In genomic region chr2:30580394-30580793, GRCh38 we compare ENCODE assay signal across 18 cellular contexts.
A peak's percentile ranks its signal among the peaks of the same experiment; 100 is the strongest.
DNase-seq lines count a peak whose midpoint lies in the region; ATAC-seq, FAIRE-seq and TF ChIP-seq lines count a peak whose summit lies in the region.
"Had no signal": no experiment of that assay in that cellular context is flagged by ENCODE, and none has a peak within 500 bp of the region (broad histone marks: within the 10 kb centered on the region; RNA-seq: fewer than 3 reads in every experiment).

No MANE protein-coding gene starts in this region.

- no peak overlapping the region for H3K9ac ChIP-seq in GM12878 (ENCODE audit: control insufficient read depth, insufficient read depth, low read length)

- TF ChIP-seq POLR2A in GM12878 (IDR thresholded peaks at IDR 0.05; ENCODE audit: low read depth, low read length) (no peak), gastrocnemius medialis (IDR thresholded peaks at IDR 0.05) (no peak)

- TF ChIP-seq RAD21 in GM12878 (IDR thresholded peaks at IDR 0.05; ENCODE audit: insufficient read depth, low read depth, low read length) = no peak

- DNase-seq in activated naive CD8-positive, alpha-beta T cell treated with anti-CD3 and anti-CD28 coated beads for 36 hours = no peak
- DNase-seq in activated naive CD8-positive, alpha-beta T cell treated with anti-CD3 and anti-CD28 coated beads, Interleukin-2, amount 50 U/mL, for 24 hours = no peak
- DNase-seq in OCI-M1 (lab: John Stamatoyannopoulos, UW) = peak; percentile 17
- no peak for DNase-seq in GM12878 (ENCODE audit: low read depth, low spot score)
- DNase-seq in gastrocnemius medialis = no peak
- no peak for DNase-seq in iPS-NIHi11 (ENCODE audit: low spot score)
- DNase-seq: AML-193; CD4-positive, CD25-positive, alpha-beta regulatory T cell; KG1; NCI-H1105 treated with DMSO at 0.1 percent for 48 hours; NCI-H187 treated with DMSO at 0.1 percent for 48 hours; NCI-H774; SJCRH30 had no signal

- SMC1A ChIA-PET in GM12878 (lab: Charles Lee; ENCODE audit: uncharacterized antibody, unreplicated experiment) = interaction anchor here (1.1 to 1.5 kb wide), 4 partner anchors 8 to 416 kb away, joined by 3 to 7 read pairs (median 3); no protein-coding TSS in a partner anchor

- in situ Hi-C loops in GM12878 (cut with MboI) = no loop called here
- in situ Hi-C loops in gastrocnemius medialis (cut with MboI; ENCODE audit: low sequenced_read_pairs in 4 of 4) = no loop called here

- H3K4me1 ChIP-seq in GM12878 (ENCODE audit: control insufficient read depth, insufficient read depth, low read length) = peaks cover 13% of the 10 kb centered on the region
- peaks cover 15 to 34% of the 10 kb centered on the region in 2 donors for H3K4me1 ChIP-seq in gastrocnemius medialis
- H3K4me1 ChIP-seq: SJCRH30 had no signal

- TF ChIP-seq CTCF in GM12878 (IDR thresholded peaks at IDR 0.05 in 2 of 3, conservative IDR thresholded peaks at IDR 0.05 in 1 of 3; ENCODE audit: control insufficient read depth in 2 of 3, extremely low read depth in 1 of 3, insufficient read depth in 1 of 3, low read depth in 3 of 3, low read length in 3 of 3) (no peak), gastrocnemius medialis (IDR thresholded peaks at IDR 0.05 in 4 of 5, conservative IDR thresholded peaks at IDR 0.05 in 1 of 5) (no peak)

- H3K4me3 ChIP-seq in GM12878 (no peak overlapping the region), gastrocnemius medialis (no peak overlapping the region)
- H3K4me3 ChIP-seq: SJCRH30 had no signal

- BruUV-seq in GM12878 (replicated peaks; lab: Mats Ljungman, UMichigan) = no TSS peak

- peaks cover 14% of the 10 kb centered on the region for H3K4me1 Mint-ChIP-seq in activated naive CD8-positive, alpha-beta T cell treated with anti-CD3 and anti-CD28 coated beads for 36 hours
- H3K4me1 Mint-ChIP-seq in activated naive CD8-positive, alpha-beta T cell treated with anti-CD3 and anti-CD28 coated beads, Interleukin-2, amount 50 U/mL, for 24 hours = peaks cover 21% of the 10 kb centered on the region

- H2AFZ ChIP-seq in GM12878 (ENCODE audit: control insufficient read depth, low read depth, low read length) = no peak overlapping the region

- RAD21 ChIA-PET in GM12878 (lab: Charles Lee; ENCODE audit: unreplicated experiment) = interaction anchor here (1.0 to 1.4 kb wide), 3 partner anchors 9 to 51 kb away, joined by 3 to 4 read pairs (median 3); no protein-coding TSS in a partner anchor

- no peak for FAIRE-seq in GM12878 (lab: Jason Lieb, UNC)
- FAIRE-seq: GM12891, GM19239 had no signal

- H3K9me3 ChIP-seq in GM12878 (replicated peaks; ENCODE audit: control insufficient read depth, insufficient read depth, low read length) (no peaks in the 10 kb centered on the region), gastrocnemius medialis (no peaks in the 10 kb centered on the region)
- H3K9me3 ChIP-seq: SJCRH30 had no signal

- no peak overlapping the region for H3K4me2 ChIP-seq in GM12878 (ENCODE audit: control insufficient read depth, insufficient read depth)

- H3K36me3 ChIP-seq in GM12878 (ENCODE audit: control insufficient read depth in 2 of 2, insufficient read depth in 2 of 2, low read length in 1 of 2) = no peaks in the 10 kb centered on the region
- H3K36me3 ChIP-seq in gastrocnemius medialis = no peaks in the 10 kb centered on the region

- intact Hi-C loops in GM12878 (cut with micrococcal nuclease; ENCODE audit: unreplicated experiment) (no loop called here), gastrocnemius medialis (cut with DNase I; ENCODE audit: low total_unique reads) (loop anchor here (5.0 to 10.0 kb wide), 2 partner anchors 56 to 133 kb away; partner anchors contain the start of gene LCLAT1)

- H3K27ac ChIP-seq in GM12878 (ENCODE audit: control insufficient read depth, insufficient read depth) (no peak overlapping the region), gastrocnemius medialis (no peak overlapping the region)
- H3K27ac ChIP-seq: RWPE1, SJCRH30 had no signal

- H3K27me3 ChIP-seq in GM12878 (replicated peaks in 1 of 2; ENCODE audit: control insufficient read depth in 2 of 2, insufficient read depth in 2 of 2, low read length in 1 of 2) (no peaks in the 10 kb centered on the region), gastrocnemius medialis (no peaks in the 10 kb centered on the region)
- H3K27me3 ChIP-seq: SJCRH30 had no signal

- no peaks in the 10 kb centered on the region for H4K20me1 ChIP-seq in GM12878 (ENCODE audit: control insufficient read depth, insufficient read depth)

- peak overlapping the region; percentile 47 for H3K27ac Mint-ChIP-seq in activated naive CD8-positive, alpha-beta T cell treated with anti-CD3 and anti-CD28 coated beads for 36 hours
- no peak overlapping the region for H3K27ac Mint-ChIP-seq in activated naive CD8-positive, alpha-beta T cell treated with anti-CD3 and anti-CD28 coated beads, Interleukin-2, amount 50 U/mL, for 24 hours

- peaks cover 15% of the 10 kb centered on the region for H3K36me3 Mint-ChIP-seq in activated naive CD8-positive, alpha-beta T cell treated with anti-CD3 and anti-CD28 coated beads for 36 hours
- peaks cover 11% of the 10 kb centered on the region for H3K36me3 Mint-ChIP-seq in activated naive CD8-positive, alpha-beta T cell treated with anti-CD3 and anti-CD28 coated beads, Interleukin-2, amount 50 U/mL, for 24 hours (ENCODE audit: low read depth)

- TF ChIP-seq EP300 in GM12878 (IDR thresholded peaks at IDR 0.05; ENCODE audit: borderline replicate concordance in 1 of 2, control insufficient read depth in 1 of 2, low read depth in 2 of 2, low read length in 2 of 2) = no peak

- no peaks in the 10 kb centered on the region for H3K27me3 Mint-ChIP-seq in activated naive CD8-positive, alpha-beta T cell treated with anti-CD3 and anti-CD28 coated beads for 36 hours
- no peaks in the 10 kb centered on the region for H3K27me3 Mint-ChIP-seq in activated naive CD8-positive, alpha-beta T cell treated with anti-CD3 and anti-CD28 coated beads, Interleukin-2, amount 50 U/mL, for 24 hours
- H3K27me3 Mint-ChIP-seq: CD4-positive, CD25-positive, alpha-beta regulatory T cell had no signal

- POLR2A ChIA-PET in GM12878 (lab: Charles Lee) = no interaction called here

- no peak overlapping the region for H3K4me3 Mint-ChIP-seq in activated naive CD8-positive, alpha-beta T cell treated with anti-CD3 and anti-CD28 coated beads for 36 hours
- no peak overlapping the region for H3K4me3 Mint-ChIP-seq in activated naive CD8-positive, alpha-beta T cell treated with anti-CD3 and anti-CD28 coated beads, Interleukin-2, amount 50 U/mL, for 24 hours
- H3K4me3 Mint-ChIP-seq: CD4-positive, CD25-positive, alpha-beta regulatory T cell had no signal

- no peaks in the 10 kb centered on the region for H3K9me3 Mint-ChIP-seq in activated naive CD8-positive, alpha-beta T cell treated with anti-CD3 and anti-CD28 coated beads for 36 hours
- H3K9me3 Mint-ChIP-seq in activated naive CD8-positive, alpha-beta T cell treated with anti-CD3 and anti-CD28 coated beads, Interleukin-2, amount 50 U/mL, for 24 hours = no peaks in the 10 kb centered on the region
- H3K9me3 Mint-ChIP-seq: CD4-positive, CD25-positive, alpha-beta regulatory T cell had no signal

- no peaks in the 10 kb centered on the region for H3K79me2 ChIP-seq in GM12878 (ENCODE audit: control insufficient read depth, insufficient read depth, low read length)

- ATAC-seq in activated naive CD8-positive, alpha-beta T cell treated with anti-CD3 and anti-CD28 coated beads, Interleukin-2, amount 50 U/mL, for 24 hours = no peak
- peak; percentile 32; the same call in 1 of the 3 replicates for ATAC-seq in GM12878
- ATAC-seq in GM19035 (IDR thresholded peaks at IDR 0.05; ENCODE audit: unreplicated experiment) = no peak
- no peak for ATAC-seq in gastrocnemius medialis
- ATAC-seq in GM21423 (IDR thresholded peaks at IDR 0.05; ENCODE audit: unreplicated experiment) = no peak

- 13% methylated on average over 3 of the region's 3 CpGs for WGBS in GM12878 (ENCODE audit: insufficient coverage, insufficient replicate concordance, low lambda C conversion rate, missing lambda C conversion rate)

- CTCF ChIA-PET in GM12878 (lab: Yijun Ruan, JAX) = no interaction called here

TF ChIP-seq in GM12878, 131 proteins besides CTCF, POLR2A, EP300 and RAD21:
- TF ChIP-seq SPI1 (IDR thresholded peaks at IDR 0.05; ENCODE audit: borderline replicate concordance, insufficient read depth, low read depth, low read length) (0 out of 2 replicates have a peak, but pooled peaks have one; percentile 12), REST (IDR thresholded peaks at IDR 0.05; ENCODE audit: low read depth, low read length) (no peak)
